In genomic region chr6:125154184-125155135, GRCh38 we compare ENCODE assay signal across 8 cellular contexts. TPM values are rescaled to one million over a fixed set of nuclear protein-coding genes. Genes with fewer than 3 reads are reported as not detected.
DNase-seq lines count a peak whose midpoint lies in the region; ATAC-seq, FAIRE-seq and TF ChIP-seq lines count a peak whose summit lies in the region.

No MANE protein-coding gene starts in this region.

- peaks cover 14% of the 10 kb centered on the region; the same call in 1 of the 3 replicates for H3K4me1 ChIP-seq in A549
- H3K4me1 ChIP-seq in PC-3 (ENCODE audit: insufficient read depth, low read length): peaks cover 4% of the 10 kb centered on the region; the same call in 1 of the 2 replicates
- H3K4me1 ChIP-seq in mammary epithelial cell (ENCODE audit: insufficient read depth, low read length): peaks cover 27% of the 10 kb centered on the region
- H3K4me1 ChIP-seq in kidney (ENCODE audit: control insufficient read depth in 1 of 2, insufficient read depth in 1 of 2, low read depth in 1 of 2, low read length in 2 of 2): peaks cover 0 to 5% of the 10 kb centered on the region in 2 donors

- H3K79me2 ChIP-seq in PC-3 (ENCODE audit: low read length) (no peaks in the 10 kb centered on the region), mammary epithelial cell (ENCODE audit: insufficient read depth, low read length) (peaks cover 46% of the 10 kb centered on the region)

- BruUV-seq in PC-3 (replicated peaks; lab: Mats Ljungman, UMichigan) (TSS peak; percentile 38), mammary epithelial cell (replicated peaks; lab: Mats Ljungman, UMichigan) (TSS peak; percentile 47)

- peak overlapping the region; percentile 77 for H3K4me2 ChIP-seq in A549
- H3K4me2 ChIP-seq in PC-3 (ENCODE audit: low read length): peak overlapping the region; percentile 98
- H3K4me2 ChIP-seq in mammary epithelial cell (ENCODE audit: insufficient read depth, low read depth, low read length): peak overlapping the region; percentile 87

- no peaks in the 10 kb centered on the region for H3K9me2 ChIP-seq in PC-3 (replicated peaks; ENCODE audit: low read length)

- peak; percentile 55 to 62 for DNase-seq in A549 (ENCODE audit: low read depth in 1 of 2, low spot score in 1 of 2)
- DNase-seq in PC-3: peak; percentile 58
- DNase-seq in mammary epithelial cell: peak; percentile 69
- peak; percentile 77 for DNase-seq in kidney
- DNase-seq in stimulated activated CD4-positive, alpha-beta T cell treated with anti-CD3 and anti-CD28 coated beads, Interleukin-2, amount 100 ng/mL, for 48 hours: peak; percentile 2 to 20
- DNase-seq in NCI-H2107 (lab: John Stamatoyannopoulos, UW): no peak
- DNase-seq in occipital lobe (lab: John Stamatoyannopoulos, UW): no peak

- CTCF ChIA-PET in A549 (lab: Yijun Ruan, JAX): interaction anchor here (0.6 to 3.2 kb wide), 32 partner anchors 9 to 761 kb away, joined by 3 to 19 read pairs (median 4); partner anchors contain the start of gene HDDC2
- CTCF ChIA-PET in PC-3 (lab: Charles Lee): interaction anchor here (1.0 kb wide), 1 partner anchor 38 kb away, joined by 3 read pairs; no protein-coding TSS in a partner anchor
- CTCF ChIA-PET in mammary epithelial cell (lab: Charles Lee; ENCODE audit: low non-redundant PET): interaction anchor here (0.6 to 1.4 kb wide), 5 partner anchors 9 to 803 kb away, joined by 3 to 8 read pairs (median 6); no protein-coding TSS in a partner anchor

- 5% methylated on average over 19 of the region's 64 CpGs for WGBS in A549 (ENCODE audit: missing lambda C conversion rate)
- under 1% methylated on average over 50 of the region's 64 CpGs for WGBS in mammary epithelial cell (ENCODE audit: low coverage, missing lambda C conversion rate)

- TF ChIP-seq POLR2A in A549 (IDR thresholded peaks at IDR 0.05; ENCODE audit: low read length): no peak
- no peak for TF ChIP-seq POLR2A in GM18505 (IDR thresholded peaks at IDR 0.05; ENCODE audit: borderline replicate concordance, extremely low read depth, insufficient read depth, insufficient read length)

- H3K4me3 ChIP-seq in A549: peak overlapping the region; percentile 82
- H3K4me3 ChIP-seq in PC-3 (ENCODE audit: low read length): peak overlapping the region; percentile 86
- peak overlapping the region; percentile 70 to 90 (median 77) for H3K4me3 ChIP-seq in mammary epithelial cell (replicated peaks in 1 of 3; ENCODE audit: insufficient read depth in 1 of 3, low read depth in 2 of 3, low read length in 3 of 3)
- H3K4me3 ChIP-seq in kidney (ENCODE audit: low read length in 2 of 2): peak overlapping the region; percentile 78 to 86

- no peaks in the 10 kb centered on the region for H3K9me3 ChIP-seq in A549
- no peaks in the 10 kb centered on the region for H3K9me3 ChIP-seq in PC-3 (ENCODE audit: low read length)
- H3K9me3 ChIP-seq in mammary epithelial cell (replicated peaks; ENCODE audit: insufficient read depth, low read length): no peaks in the 10 kb centered on the region
- no peaks in the 10 kb centered on the region for H3K9me3 ChIP-seq in kidney (ENCODE audit: control insufficient read depth in 1 of 2, low read length in 2 of 2)

- H4K20me1 ChIP-seq in PC-3 (ENCODE audit: low read length) (no peaks in the 10 kb centered on the region), mammary epithelial cell (ENCODE audit: insufficient read depth, low read length) (no peaks in the 10 kb centered on the region)

- H3K36me3 ChIP-seq in PC-3 (ENCODE audit: low read depth, low read length) (no peaks in the 10 kb centered on the region), mammary epithelial cell (ENCODE audit: insufficient read depth, low read length) (peaks cover under 1% of the 10 kb centered on the region), kidney (ENCODE audit: control insufficient read depth in 1 of 2, insufficient read depth in 2 of 2, low read length in 2 of 2) (no peaks in the 10 kb centered on the region)

- H3F3A ChIP-seq in PC-3 (ENCODE audit: low read length, unreplicated experiment): no peaks in the 10 kb centered on the region

- TF ChIP-seq RAD21 in A549 (conservative IDR thresholded peaks at IDR 0.05 in 1 of 2, IDR thresholded peaks at IDR 0.05 in 1 of 2): peak; percentile 34 to 38; a peak in 4 of 5 replicates

- dilution Hi-C loops in mammary epithelial cell (cut with HindIII; ENCODE audit: low sequenced_read_pairs): no loop called here

- no peak for TF ChIP-seq EP300 in A549 (IDR thresholded peaks at IDR 0.05)

- no peaks in the 10 kb centered on the region for H3K27me3 ChIP-seq in PC-3 (ENCODE audit: low read length)
- H3K27me3 ChIP-seq in mammary epithelial cell (ENCODE audit: insufficient read depth, low read length): no peaks in the 10 kb centered on the region

- in situ Hi-C loops in mammary epithelial cell (cut with MboI; ENCODE audit: low sequenced_read_pairs in 2 of 2): loop anchor here (25.0 kb wide), 3 partner anchors 108 to 633 kb away; partner anchors contain the start of gene NCOA7 (in 1 of the 2)

- FAIRE-seq in A549 (lab: Jason Lieb, UNC) (no peak), kidney (lab: Jason Lieb, UNC) (no peak)

- peak overlapping the region; percentile 70 for H3K9ac ChIP-seq in PC-3 (ENCODE audit: low read length)
- peak overlapping the region; percentile 81 for H3K9ac ChIP-seq in mammary epithelial cell (ENCODE audit: insufficient read depth, low read length)
- peak overlapping the region; percentile 53 to 72 for H3K9ac ChIP-seq in kidney (ENCODE audit: low read length in 2 of 2)

- TF ChIP-seq CTCF in A549 (IDR thresholded peaks at IDR 0.05) (peak; percentile 47), PC-3 (conservative IDR thresholded peaks at IDR 0.05; ENCODE audit: low read depth, low read length) (peak; percentile 58), mammary epithelial cell (conservative IDR thresholded peaks at IDR 0.05 in 1 of 2, IDR thresholded peaks at IDR 0.05 in 1 of 2; ENCODE audit: extremely low read depth in 1 of 2, insufficient read depth in 1 of 2, low read depth in 1 of 2, low read length in 2 of 2) (peak; percentile 42 to 63), kidney (IDR thresholded peaks at IDR 0.05; ENCODE audit: borderline replicate concordance, extremely low read depth, insufficient read depth) (peak; percentile 12)

- H3K27ac ChIP-seq in A549 (peak overlapping the region; percentile 85 to 91), PC-3 (ENCODE audit: low read length) (no peak overlapping the region), mammary epithelial cell (ENCODE audit: insufficient read depth, low read depth, low read length) (peak overlapping the region; percentile 55), kidney (ENCODE audit: low read depth in 2 of 2, low read length in 2 of 2) (peak overlapping the region; percentile 38 to 67)

- H2AFZ ChIP-seq in PC-3 (ENCODE audit: low read length) (peak overlapping the region; percentile 97), mammary epithelial cell (ENCODE audit: low read depth, low read length) (peak overlapping the region; percentile 93)

- peak; percentile 73 to 81 for ATAC-seq in A549
- ATAC-seq in GM18505 (IDR thresholded peaks at IDR 0.05; ENCODE audit: unreplicated experiment): peak; percentile 2
- peak; percentile 47 for ATAC-seq in PC-3

- intact Hi-C loops in PC-3 (cut with micrococcal nuclease) (loop anchor here (1.0 to 5.0 kb wide), 3 partner anchors 38 to 284 kb away; no protein-coding TSS in a partner anchor), mammary epithelial cell (cut with micrococcal nuclease) (loop anchor here (5.0 kb wide), 2 partner anchors 103 to 618 kb away; no protein-coding TSS in a partner anchor), kidney (cut with DNase I) (no loop called here)

- POLR2A ChIA-PET in A549 (lab: Yijun Ruan, JAX) (interaction anchor here (0.8 to 1.5 kb wide), 2 partner anchors 48 to 147 kb away, joined by 3 to 10 read pairs; partner anchors contain the start of gene HDDC2), PC-3 (lab: Charles Lee; ENCODE audit: unreplicated experiment) (no interaction called here)

TF ChIP-seq in A549, 52 proteins besides CTCF, POLR2A, EP300 and RAD21:
- TF ChIP-seq E2F6 (IDR thresholded peaks at IDR 0.05; ENCODE audit: borderline replicate concordance, low read depth) (no peak), ZC3H11A (IDR thresholded peaks at IDR 0.05) (no peak), NR3C1 (IDR thresholded peaks at IDR 0.05) (no peak), MAZ (IDR thresholded peaks at IDR 0.05; ENCODE audit: borderline replicate concordance, low read depth, low read length) (no peak), HOXB5 (CRISPR knock-in tag; IDR thresholded peaks at IDR 0.05) (no peak), CHD2 (IDR thresholded peaks at IDR 0.05; ENCODE audit: low read length, partially characterized antibody) (no peak), PHF8 (IDR thresholded peaks at IDR 0.05; ENCODE audit: borderline replicate concordance, low read depth) (no peak), GATA3 (IDR thresholded peaks at IDR 0.05; ENCODE audit: borderline replicate concordance) (no peak), ELK1 (IDR thresholded peaks at IDR 0.05; ENCODE audit: low read depth, low read length) (no peak)

RNA-seq across cellular contexts. Expression of gene TPD52L1, which starts 0.9 kb away (rescaled TPM):
- polyA plus RNA-seq in A549 (2011; rRNA removed) (119 and 144 TPM in 2 replicates), A549 (2017; fragmentation: RNase III; extraction: RNeasy Plus Mini Kit Qiagen cat#74134 plus additional on column Dnase treatment) (80.0 to 115 TPM (median 90.1 TPM) in 3 replicates), mammary epithelial cell (171 TPM), kidney (ENCODE audit: insufficient read depth, low read depth, low replicate concordance) (91.1 TPM)
- 104 and 114 TPM in 2 replicates for polyA plus RNA-seq in A549 (2012; cell fraction: cytosol; rRNA removed)
- polyA plus RNA-seq in A549 (2012; cell fraction: nucleus; rRNA removed): 39.4 and 46.1 TPM in 2 replicates
- polyA minus RNA-seq in A549 (2011; rRNA and poly(A)+ RNA removed): 28.6 and 30.4 TPM in 2 replicates
- total RNA-seq in PC-3 (2014; rRNA removed) (39.4 and 41.4 TPM in 2 replicates), mammary epithelial cell (100 to 1,000 TPM; 115 to 269 TPM), kidney (69.1 TPM), occipital lobe (1.4 TPM)
- polyA minus RNA-seq in mammary epithelial cell: 86.8 TPM

Comparison
In these comparisons a context has a peak if more than half of its experiments do, and no peak if none do; other contexts are left out.
1. ATAC-seq: peak in every context shown above with its lines; median percentile 77 in A549; 47 in PC-3; 2 in GM18505.
2. DNase-seq: peak in A549 (2 of 2), PC-3 (single experiment), mammary epithelial cell (single experiment), kidney (single experiment) and stimulated activated CD4-positive, alpha-beta T cell treated with anti-CD3 and anti-CD28 coated beads, Interleukin-2, amount 100 ng/mL, for 48 hours (2 of 2); none in NCI-H2107 (single experiment) and occipital lobe (single experiment).
3. RNA of gene TPD52L1, which starts 0.9 kb away (total RNA-seq): 115 to 269 TPM in mammary epithelial cell, 69.1 TPM in kidney (single experiment) and 39.4 to 41.4 TPM in PC-3; 1.4 TPM in occipital lobe (single experiment); every median in the first group is over 10 times any median in the second.
4. Peak in every context shown above with its lines, with median percentiles within 50 percentile points of each other: H3K4me2 ChIP-seq, H3K4me3 ChIP-seq, CTCF ChIP-seq and H3K9ac ChIP-seq.